In genomic region chr17:81927653-81928496, GRCh38 we compare ENCODE assay signal across 1 cellular context.
A peak's percentile ranks its signal among the peaks of the same experiment; 100 is the strongest.
TF ChIP-seq lines count a peak whose summit lies in the region.

Gene MAFG (minus strand): TSS chr17:81927735. CDS start chr17:81923185, 4,550 bp downstream.

TF ChIP-seq in HepG2, 621 proteins besides CTCF, POLR2A, EP300 and RAD21 (continued from another document and continues in another):
- TF ChIP-seq AHDC1 (CRISPR knock-in tag; IDR thresholded peaks at IDR 0.05; ENCODE audit: borderline replicate concordance) (no peak), IKZF4 (CRISPR knock-in tag; IDR thresholded peaks at IDR 0.05; ENCODE audit: borderline replicate concordance, low read depth, not compliant biosample characterization) (peak; percentile 56), ZNF124 (CRISPR knock-in tag; IDR thresholded peaks at IDR 0.05) (peak; percentile 27; the same call in 1 of the 2 replicates), ZNF501 (CRISPR knock-in tag; IDR thresholded peaks at IDR 0.05) (peak; percentile 63; the same call in 1 of the 2 replicates), ZNF362 (CRISPR knock-in tag; IDR thresholded peaks at IDR 0.05; ENCODE audit: borderline replicate concordance) (peak; percentile 37; the same call in 1 of the 2 replicates), ELF3 (CRISPR knock-in tag; IDR thresholded peaks at IDR 0.05) (no peak; the same call in 1 of the 2 replicates), HMGA1 (CRISPR knock-in tag; conservative IDR thresholded peaks at IDR 0.05) (no peak), ZMYM4 (CRISPR knock-in tag; IDR thresholded peaks at IDR 0.05) (peak; percentile 46; the same call in 1 of the 2 replicates), NFATC3 (CRISPR knock-in tag; IDR thresholded peaks at IDR 0.05) (0 out of 2 replicates have a peak, but pooled peaks have one; percentile 12), ZNF614 (CRISPR knock-in tag; IDR thresholded peaks at IDR 0.05; ENCODE audit: borderline replicate concordance) (no peak), PTBP1 (IDR thresholded peaks at IDR 0.05; ENCODE audit: low read depth, low read length, poor library complexity, severe bottlenecking) (peak; percentile 32), TAF1 (CRISPR knock-in tag; IDR thresholded peaks at IDR 0.05) (peak; percentile 48), RBAK (CRISPR knock-in tag; IDR thresholded peaks at IDR 0.05) (no peak), U2AF2 (IDR thresholded peaks at IDR 0.05; ENCODE audit: low read depth, low read length) (no peak), ZNF780A (CRISPR knock-in tag; IDR thresholded peaks at IDR 0.05) (no peak; the same call in 1 of the 2 replicates), KDM6A (CRISPR knock-in tag; IDR thresholded peaks at IDR 0.05; ENCODE audit: low read depth) (no peak), KLF11 (CRISPR knock-in tag; IDR thresholded peaks at IDR 0.05) (no peak), SSRP1 (CRISPR knock-in tag; IDR thresholded peaks at IDR 0.05) (peak; percentile 76), ZNF350 (CRISPR knock-in tag; IDR thresholded peaks at IDR 0.05; ENCODE audit: borderline replicate concordance, low read depth) (no peak), ZNF441 (CRISPR knock-in tag; IDR thresholded peaks at IDR 0.05; ENCODE audit: borderline replicate concordance) (no peak; the same call in 1 of the 2 replicates), ZNF619 (CRISPR knock-in tag; IDR thresholded peaks at IDR 0.05) (peak; percentile 86; the same call in 1 of the 2 replicates), BRD4 (CRISPR knock-in tag; IDR thresholded peaks at IDR 0.05) (peak; percentile 82), ZNF136 (CRISPR knock-in tag; IDR thresholded peaks at IDR 0.05; ENCODE audit: low read depth) (peak; percentile 55; the same call in 1 of the 2 replicates), ZNF790 (CRISPR knock-in tag; IDR thresholded peaks at IDR 0.05; ENCODE audit: borderline replicate concordance) (no peak), ZNF530 (CRISPR knock-in tag; IDR thresholded peaks at IDR 0.05; ENCODE audit: low read depth) (no peak), ZFP90 (CRISPR knock-in tag; IDR thresholded peaks at IDR 0.05; ENCODE audit: borderline replicate concordance) (peak; percentile 93), NFYC (CRISPR knock-in tag; IDR thresholded peaks at IDR 0.05) (no peak), ZBTB43 (CRISPR knock-in tag; conservative IDR thresholded peaks at IDR 0.05) (peak; percentile 67; the same call in 1 of the 2 replicates), LRRFIP1 (CRISPR knock-in tag; conservative IDR thresholded peaks at IDR 0.05) (no peak), SOX5 (CRISPR knock-in tag; IDR thresholded peaks at IDR 0.05; ENCODE audit: borderline replicate concordance) (no peak), ZNF275 (CRISPR knock-in tag; IDR thresholded peaks at IDR 0.05; ENCODE audit: borderline replicate concordance) (peak; percentile 95; the same call in 1 of the 2 replicates), ZFP36L2 (CRISPR knock-in tag; IDR thresholded peaks at IDR 0.05) (no peak), PCBP1 (IDR thresholded peaks at IDR 0.05; ENCODE audit: borderline replicate concordance, low read depth, low read length) (no peak; the same call in 1 of the 2 replicates), ZNF761 (CRISPR knock-in tag; conservative IDR thresholded peaks at IDR 0.05) (peak; percentile 78), CREB1 (IDR thresholded peaks at IDR 0.05) (peak; percentile 83), CREB1 (CRISPR knock-in tag; IDR thresholded peaks at IDR 0.05) (no peak), ZNF660 (CRISPR knock-in tag; IDR thresholded peaks at IDR 0.05; ENCODE audit: borderline replicate concordance, low read depth) (no peak), NCOA5 (CRISPR knock-in tag; IDR thresholded peaks at IDR 0.05) (no peak), ZNF574 (CRISPR knock-in tag; IDR thresholded peaks at IDR 0.05) (peak; percentile 68)
- TF ChIP-seq, protein P1, sequence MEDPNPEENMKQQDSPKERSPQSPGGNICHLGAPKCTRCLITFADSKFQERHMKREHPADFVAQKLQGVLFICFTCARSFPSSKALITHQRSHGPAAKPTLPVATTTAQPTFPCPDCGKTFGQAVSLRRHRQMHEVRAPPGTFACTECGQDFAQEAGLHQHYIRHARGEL (CRISPR knock-in tag; IDR thresholded peaks at IDR 0.05) = 0 out of 2 replicates have a peak, but pooled peaks have one; percentile 10
- TF ChIP-seq, protein P2, sequence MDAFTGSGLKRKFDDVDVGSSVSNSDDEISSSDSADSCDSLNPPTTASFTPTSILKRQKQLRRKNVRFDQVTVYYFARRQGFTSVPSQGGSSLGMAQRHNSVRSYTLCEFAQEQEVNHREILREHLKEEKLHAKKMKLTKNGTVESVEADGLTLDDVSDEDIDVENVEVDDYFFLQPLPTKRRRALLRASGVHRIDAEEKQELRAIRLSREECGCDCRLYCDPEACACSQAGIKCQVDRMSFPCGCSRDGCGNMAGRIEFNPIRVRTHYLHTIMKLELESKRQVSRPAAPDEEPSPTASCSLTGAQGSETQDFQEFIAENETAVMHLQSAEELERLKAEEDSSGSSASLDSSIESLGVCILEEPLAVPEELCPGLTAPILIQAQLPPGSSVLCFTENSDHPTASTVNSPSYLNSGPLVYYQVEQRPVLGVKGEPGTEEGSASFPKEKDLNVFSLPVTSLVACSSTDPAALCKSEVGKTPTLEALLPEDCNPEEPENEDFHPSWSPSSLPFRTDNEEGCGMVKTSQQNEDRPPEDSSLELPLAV (CRISPR knock-in tag; conservative IDR thresholded peaks at IDR 0.05; ENCODE audit: low read depth) = no peak
- TF ChIP-seq, protein P3, sequence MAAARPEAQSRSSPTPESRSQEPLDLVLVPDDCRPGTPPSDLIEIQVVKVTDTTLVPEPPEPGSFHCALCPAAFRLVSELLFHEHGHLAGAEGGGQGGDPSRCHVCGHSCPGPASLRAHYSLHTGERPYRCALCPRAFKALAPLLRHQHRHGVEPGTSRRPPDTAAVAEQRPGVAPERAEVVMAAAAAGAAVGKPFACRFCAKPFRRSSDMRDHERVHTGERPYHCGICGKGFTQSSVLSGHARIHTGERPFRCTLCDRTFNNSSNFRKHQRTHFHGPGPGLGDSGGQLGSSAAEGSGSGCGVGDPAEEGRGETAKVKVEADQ (CRISPR knock-in tag; IDR thresholded peaks at IDR 0.05; ENCODE audit: borderline replicate concordance) = peak; percentile 77; the same call in 1 of the 2 replicates
